ENCODE assay signal across 15 cellular contexts in the genomic region with DNA sequence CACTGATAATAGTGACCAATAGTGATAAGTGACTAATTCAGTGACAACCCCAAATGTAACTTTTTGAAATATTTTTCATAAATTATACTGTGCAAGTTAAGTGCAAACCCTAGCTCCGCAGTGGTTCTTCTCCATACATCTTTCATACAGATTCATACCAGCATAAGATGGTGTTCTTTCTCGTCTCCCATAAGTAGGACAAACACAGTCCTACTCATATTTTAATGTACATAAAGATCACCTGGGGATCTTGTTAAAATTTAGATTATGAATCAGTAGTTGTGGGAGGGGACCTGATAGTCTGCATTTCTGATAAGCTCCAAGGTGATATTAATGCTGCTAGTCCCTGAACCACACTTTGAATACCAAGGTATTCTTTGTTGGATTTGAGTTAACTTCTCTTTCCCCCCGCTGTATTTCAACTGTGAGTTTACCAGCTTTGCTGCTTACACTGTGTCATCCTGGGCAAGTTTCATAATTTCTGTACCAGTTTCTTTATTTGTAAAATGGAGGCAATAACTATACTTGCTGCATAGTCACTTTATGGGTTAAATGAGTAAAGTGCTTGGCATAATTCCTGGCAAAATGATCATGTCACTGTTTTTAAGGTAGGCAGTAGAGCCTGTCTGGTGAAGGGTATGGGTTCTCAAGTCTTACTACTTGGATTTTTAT. TPM values are rescaled to one million over a fixed set of nuclear protein-coding genes. Genes with fewer than 3 reads are reported as not detected.
DNase-seq lines count a peak whose midpoint lies in the region; ATAC-seq and TF ChIP-seq lines count a peak whose summit lies in the region.
"Had no signal": no experiment of that assay in that cellular context is flagged by ENCODE, and none has a peak within 500 bp of the region (broad histone marks: within the 10 kb centered on the region; RNA-seq: fewer than 3 reads in every experiment).

No MANE protein-coding gene starts in this region.

- H3K4me2 ChIP-seq in mammary epithelial cell (ENCODE audit: insufficient read depth, low read depth, low read length): no peak overlapping the region
- H3K4me2 ChIP-seq: BLaER1 treated with 17β-estradiol and CSF1 and Interleukin-3, amounts not matched to agents 10 nM and 100 nM; GM23338 had no signal

- H3K4me1 ChIP-seq in mammary epithelial cell (ENCODE audit: insufficient read depth, low read length): no peaks in the 10 kb centered on the region

- no peaks in the 10 kb centered on the region for H4K20me1 ChIP-seq in mammary epithelial cell (ENCODE audit: insufficient read depth, low read length)

- dilution Hi-C loops in mammary epithelial cell (cut with HindIII; ENCODE audit: low sequenced_read_pairs): no loop called here

- POLR2A ChIA-PET in MCF 10A (lab: Yijun Ruan, JAX): interaction anchor here (0.8 to 1.3 kb wide), 2 partner anchors 55 to 56 kb away, joined by 3 to 5 read pairs; a partner anchor contains a TSS

- peak overlapping the region; percentile 78 for H3K27ac Mint-ChIP-seq in activated T-cell treated with anti-CD3 and anti-CD28 coated beads, Interleukin-2, amount 50 U/mL, for 24 hours
- H3K27ac Mint-ChIP-seq in MCF 10A (ENCODE audit: low read depth, unreplicated experiment) (peak overlapping the region; percentile 23), T-helper 17 cell (peak overlapping the region; percentile 22)
- H3K27ac Mint-ChIP-seq in stimulated activated effector memory CD8-positive, alpha-beta T cell treated with anti-CD3 and anti-CD28 coated beads, Interleukin-12 subunit alpha, Interleukin-12 subunit beta, amount 100 ng/mL, for 72 hours: peak overlapping the region; percentile 79
- H3K27ac Mint-ChIP-seq: B cell; CD8-positive, alpha-beta T cell; GM23338 had no signal

- no peak for ATAC-seq in T-helper 17 cell
- peak; percentile 96 for ATAC-seq in stimulated activated effector memory CD8-positive, alpha-beta T cell treated with anti-CD3 and anti-CD28 coated beads, Interleukin-12 subunit alpha, Interleukin-12 subunit beta, amount 100 ng/mL, for 72 hours
- no peak for ATAC-seq in HG03520 (IDR thresholded peaks at IDR 0.05; ENCODE audit: unreplicated experiment)
- ATAC-seq: CD8-positive, alpha-beta T cell; GM23338 had no signal

- DNase-seq in activated T-cell treated with anti-CD3 and anti-CD28 coated beads, Interleukin-2, amount 50 U/mL, for 24 hours: no peak
- DNase-seq in activated T-cell treated with anti-CD3 and anti-CD28 coated beads for 4 hours (no peak), MCF 10A (ENCODE audit: unreplicated experiment) (no peak), mammary epithelial cell (no peak), T-helper 17 cell (no peak)
- no peak for DNase-seq in stimulated activated effector memory CD8-positive, alpha-beta T cell treated with anti-CD3 and anti-CD28 coated beads, Interleukin-12 subunit alpha, Interleukin-12 subunit beta, amount 100 ng/mL, for 72 hours (ENCODE audit: low spot score in 2 of 2)
- DNase-seq: Calu3; CD8-positive, alpha-beta T cell; DMS79 treated with DMSO at 0.1 percent for 48 hours; GF-D8; HCEC 1CT had no signal

- H3K4me3 ChIP-seq in mammary epithelial cell (replicated peaks in 1 of 3; ENCODE audit: insufficient read depth in 1 of 3, low read depth in 2 of 3, low read length in 3 of 3): no peak overlapping the region
- H3K4me3 ChIP-seq: BLaER1 treated with 17β-estradiol and CSF1 and Interleukin-3, amounts not matched to agents 10 nM and 100 nM; GM23338 had no signal

- no peak for TF ChIP-seq CTCF in MCF 10A (IDR thresholded peaks at IDR 0.05; ENCODE audit: unreplicated experiment)
- TF ChIP-seq CTCF in mammary epithelial cell (conservative IDR thresholded peaks at IDR 0.05 in 1 of 2, IDR thresholded peaks at IDR 0.05 in 1 of 2; ENCODE audit: extremely low read depth in 1 of 2, insufficient read depth in 1 of 2, low read depth in 1 of 2, low read length in 2 of 2): no peak

- peaks cover 58% of the 10 kb centered on the region for H3K79me2 ChIP-seq in mammary epithelial cell (ENCODE audit: insufficient read depth, low read length)

- H3K4me3 Mint-ChIP-seq in activated T-cell treated with anti-CD3 and anti-CD28 coated beads, Interleukin-2, amount 50 U/mL, for 24 hours: no peak overlapping the region
- H3K4me3 Mint-ChIP-seq in MCF 10A (ENCODE audit: unreplicated experiment): no peak overlapping the region
- no peak overlapping the region for H3K4me3 Mint-ChIP-seq in T-helper 17 cell
- no peak overlapping the region for H3K4me3 Mint-ChIP-seq in stimulated activated effector memory CD8-positive, alpha-beta T cell treated with anti-CD3 and anti-CD28 coated beads, Interleukin-12 subunit alpha, Interleukin-12 subunit beta, amount 100 ng/mL, for 72 hours
- H3K4me3 Mint-ChIP-seq: B cell; CD8-positive, alpha-beta T cell; GM23338 had no signal

- H2AFZ ChIP-seq in mammary epithelial cell (ENCODE audit: low read depth, low read length): no peak overlapping the region
- H2AFZ ChIP-seq: GM23338 had no signal

- H3K9ac ChIP-seq in mammary epithelial cell (ENCODE audit: insufficient read depth, low read length): no peak overlapping the region
- H3K9ac ChIP-seq: BLaER1 treated with 17β-estradiol and CSF1 and Interleukin-3, amounts not matched to agents 10 nM and 100 nM had no signal

- CTCF ChIA-PET in MCF 10A (lab: Yijun Ruan, JAX): interaction anchor here (0.5 to 1.2 kb wide), 7 partner anchors 8 to 849 kb away, joined by 3 to 5 read pairs (median 3); no protein-coding TSS in a partner anchor
- CTCF ChIA-PET in mammary epithelial cell (lab: Charles Lee; ENCODE audit: low non-redundant PET): no interaction called here

- BruUV-seq in MCF 10A (replicated peaks; lab: Mats Ljungman, UMichigan): no TSS peak
- no TSS peak for BruUV-seq in mammary epithelial cell (replicated peaks; lab: Mats Ljungman, UMichigan)

- H3K36me3 ChIP-seq in mammary epithelial cell (ENCODE audit: insufficient read depth, low read length): peaks cover 9% of the 10 kb centered on the region

- intact Hi-C loops in MCF 10A (cut with micrococcal nuclease): loop anchor here (10.0 kb wide), 1 partner anchor 610 kb away; no protein-coding TSS in a partner anchor
- intact Hi-C loops in mammary epithelial cell (cut with micrococcal nuclease): loop anchor here (5.0 kb wide), 1 partner anchor 343 kb away; no protein-coding TSS in a partner anchor

- no peaks in the 10 kb centered on the region for H3K27me3 Mint-ChIP-seq in activated T-cell treated with anti-CD3 and anti-CD28 coated beads, Interleukin-2, amount 50 U/mL, for 24 hours
- no peaks in the 10 kb centered on the region for H3K27me3 Mint-ChIP-seq in MCF 10A (ENCODE audit: insufficient read depth, unreplicated experiment)
- no peaks in the 10 kb centered on the region for H3K27me3 Mint-ChIP-seq in T-helper 17 cell
- H3K27me3 Mint-ChIP-seq: B cell had no signal

- H3K27me3 ChIP-seq in mammary epithelial cell (ENCODE audit: insufficient read depth, low read length): no peaks in the 10 kb centered on the region
- H3K27me3 ChIP-seq: BLaER1 treated with 17β-estradiol and CSF1 and Interleukin-3, amounts not matched to agents 10 nM and 100 nM had no signal

- no peaks in the 10 kb centered on the region for H3K9me3 Mint-ChIP-seq in activated T-cell treated with anti-CD3 and anti-CD28 coated beads, Interleukin-2, amount 50 U/mL, for 24 hours
- H3K9me3 Mint-ChIP-seq in MCF 10A (ENCODE audit: unreplicated experiment): no peaks in the 10 kb centered on the region
- H3K9me3 Mint-ChIP-seq in stimulated activated effector memory CD8-positive, alpha-beta T cell treated with anti-CD3 and anti-CD28 coated beads, Interleukin-12 subunit alpha, Interleukin-12 subunit beta, amount 100 ng/mL, for 72 hours: no peaks in the 10 kb centered on the region
- H3K9me3 Mint-ChIP-seq: CD8-positive, alpha-beta T cell; GM23338 had no signal

- no peak overlapping the region for H3K27ac ChIP-seq in mammary epithelial cell (ENCODE audit: insufficient read depth, low read depth, low read length)
- H3K27ac ChIP-seq: BLaER1 treated with 17β-estradiol and CSF1 and Interleukin-3, amounts not matched to agents 10 nM and 100 nM had no signal

- H3K4me1 Mint-ChIP-seq in activated T-cell treated with anti-CD3 and anti-CD28 coated beads, Interleukin-2, amount 50 U/mL, for 24 hours (ENCODE audit: low read depth): peaks cover 34% of the 10 kb centered on the region
- H3K4me1 Mint-ChIP-seq in MCF 10A (ENCODE audit: insufficient read depth, unreplicated experiment): peaks cover 12% of the 10 kb centered on the region
- peaks cover 14% of the 10 kb centered on the region for H3K4me1 Mint-ChIP-seq in T-helper 17 cell
- peaks cover 24% of the 10 kb centered on the region for H3K4me1 Mint-ChIP-seq in stimulated activated effector memory CD8-positive, alpha-beta T cell treated with anti-CD3 and anti-CD28 coated beads, Interleukin-12 subunit alpha, Interleukin-12 subunit beta, amount 100 ng/mL, for 72 hours

- in situ Hi-C loops in mammary epithelial cell (cut with MboI; ENCODE audit: low sequenced_read_pairs in 2 of 2): no loop called here

- no peaks in the 10 kb centered on the region for H3K9me3 ChIP-seq in mammary epithelial cell (replicated peaks; ENCODE audit: insufficient read depth, low read length)
- no peaks in the 10 kb centered on the region for H3K9me3 ChIP-seq in T-helper 17 cell (ENCODE audit: control insufficient read depth, low read length, poor library complexity, severe bottlenecking)

- 98% methylated on average over 3 of the region's 3 CpGs for WGBS in mammary epithelial cell (ENCODE audit: low coverage, missing lambda C conversion rate)

- H3K36me3 Mint-ChIP-seq in activated T-cell treated with anti-CD3 and anti-CD28 coated beads, Interleukin-2, amount 50 U/mL, for 24 hours (ENCODE audit: low read depth): peaks cover 55% of the 10 kb centered on the region
- H3K36me3 Mint-ChIP-seq in MCF 10A (ENCODE audit: insufficient read depth, unreplicated experiment): peaks cover 31% of the 10 kb centered on the region
- H3K36me3 Mint-ChIP-seq in T-helper 17 cell (ENCODE audit: low read depth): peaks cover 8% of the 10 kb centered on the region
- H3K36me3 Mint-ChIP-seq in stimulated activated effector memory CD8-positive, alpha-beta T cell treated with anti-CD3 and anti-CD28 coated beads, Interleukin-12 subunit alpha, Interleukin-12 subunit beta, amount 100 ng/mL, for 72 hours: peaks cover 59% of the 10 kb centered on the region

RNA-seq across cellular contexts. Expression of a gene that starts 34.7 kb away (rescaled TPM):
- total RNA-seq in MCF 10A (2022) (21.7 and 23.4 TPM in 2 replicates), mammary epithelial cell (10 to 100 TPM; 20.4 to 31.7 TPM), T-helper 17 cell (10 to 100 TPM; 27.8 to 44.2 TPM)
- polyA plus RNA-seq in mammary epithelial cell: 9.0 TPM
- polyA minus RNA-seq in mammary epithelial cell: 11.4 TPM

RNA-seq across cellular contexts. Expression of a gene that starts 56.0 kb away (rescaled TPM):
- total RNA-seq in MCF 10A (2022) (10.4 and 12.4 TPM in 2 replicates), mammary epithelial cell (10 to 100 TPM; 18.6 to 20.3 TPM), T-helper 17 cell (10 to 100 TPM; 12.6 to 16.1 TPM)
- 3.3 TPM for polyA plus RNA-seq in mammary epithelial cell
- polyA minus RNA-seq in mammary epithelial cell: 18.3 TPM

RNA-seq across cellular contexts. Expression of a gene that starts 56.2 kb away (rescaled TPM):
- 83.4 and 96.6 TPM in 2 replicates for total RNA-seq in MCF 10A (2022)
- 10 to 100 TPM; 43.3 to 61.9 TPM for total RNA-seq in mammary epithelial cell
- 37.0 TPM for polyA plus RNA-seq in mammary epithelial cell
- polyA minus RNA-seq in mammary epithelial cell: 85.4 TPM
- 10 to 100 TPM; 73.8 to 95.8 TPM for total RNA-seq in T-helper 17 cell

Comparison
In these comparisons a context has a peak if more than half of its experiments do, and no peak if none do; other contexts are left out.
1. H3K27ac Mint-ChIP-seq: peak in every context shown above with its lines; median percentile 79 in stimulated activated effector memory CD8-positive, alpha-beta T cell treated with anti-CD3 and anti-CD28 coated beads, Interleukin-12 subunit alpha, Interleukin-12 subunit beta, amount 100 ng/mL, for 72 hours; 78 in activated T-cell treated with anti-CD3 and anti-CD28 coated beads, Interleukin-2, amount 50 U/mL, for 24 hours; 23 in MCF 10A; 22 in T-helper 17 cell.